ENCODE assay signal across 8 cellular contexts in the genomic region with DNA sequence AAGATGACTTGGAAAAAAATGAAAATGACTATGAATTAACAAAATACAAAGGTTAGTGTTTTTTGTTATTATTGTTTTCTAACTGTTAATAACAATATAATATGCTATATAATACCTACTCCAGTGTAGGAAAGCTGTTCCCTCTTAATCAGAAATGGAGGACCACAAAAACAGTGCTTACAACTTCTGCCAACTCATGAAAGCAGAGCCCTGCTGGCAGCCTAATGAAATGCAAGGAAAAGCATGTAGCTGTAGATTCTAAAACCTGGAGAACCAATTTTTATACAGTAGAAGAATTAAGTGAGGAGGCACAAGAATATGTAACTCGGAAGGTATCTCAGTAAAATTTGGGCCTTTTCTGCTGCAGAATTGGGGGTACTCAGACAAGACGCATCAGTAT. TPM values are rescaled to one million over a fixed set of nuclear protein-coding genes. Genes with fewer than 3 reads are reported as not detected.
DNase-seq lines count a peak whose midpoint lies in the region; ATAC-seq and TF ChIP-seq lines count a peak whose summit lies in the region.

No MANE protein-coding gene starts in this region.

- H3K27ac ChIP-seq in right lobe of liver, result no peak overlapping the region
- no peak overlapping the region for H3K27ac ChIP-seq in tibial nerve

- no peaks in the 10 kb centered on the region for H3K9me3 ChIP-seq in right lobe of liver
- no peaks in the 10 kb centered on the region for H3K9me3 ChIP-seq in tibial nerve

- DNase-seq in DMS 273 treated with DMSO at 0.1 percent for 48 hours (lab: John Stamatoyannopoulos, UW) (peak; percentile 38), amniotic epithelial cell (ENCODE audit: low read depth) (peak; percentile 51), right lobe of liver (no peak), NCI-H2196 (lab: John Stamatoyannopoulos, UW; ENCODE audit: unreplicated experiment) (no peak), tibial nerve (ENCODE audit: low spot score in 2 of 2) (no peak)
- DNase-seq in Jurkat, Clone E6-1 (ENCODE audit: low read depth, low spot score), result peak; percentile 31

- ATAC-seq in right lobe of liver (peak in 2 of 4 donors; percentile 43 to 44), HG03108 (IDR thresholded peaks at IDR 0.05; ENCODE audit: unreplicated experiment) (no peak), GM18505 (IDR thresholded peaks at IDR 0.05; ENCODE audit: unreplicated experiment) (no peak)

- peak; percentile 19 to 37 (median 31) for TF ChIP-seq CTCF in right lobe of liver (IDR thresholded peaks at IDR 0.05)
- peak in 2 of 5 experiments; percentile 9 to 13 for TF ChIP-seq CTCF in tibial nerve (IDR thresholded peaks at IDR 0.05)

- no peak overlapping the region for H3K4me3 ChIP-seq in Jurkat, Clone E6-1 (ENCODE audit: low read length)
- H3K4me3 ChIP-seq in right lobe of liver, result no peak overlapping the region
- H3K4me3 ChIP-seq in tibial nerve, result no peak overlapping the region

- no peak for TF ChIP-seq POLR2A in right lobe of liver (IDR thresholded peaks at IDR 0.05)
- no peak for TF ChIP-seq POLR2A in GM18505 (IDR thresholded peaks at IDR 0.05; ENCODE audit: borderline replicate concordance, extremely low read depth, insufficient read depth, insufficient read length)
- TF ChIP-seq POLR2A in tibial nerve (IDR thresholded peaks at IDR 0.05), result no peak

- H3K36me3 ChIP-seq in right lobe of liver (peaks cover 0 to 4% (median 0%) of the 10 kb centered on the region in 4 donors), tibial nerve (peaks cover 0 to 25% (median 0%) of the 10 kb centered on the region in 3 donors)

- 100% methylated on average over 2 of the region's 2 CpGs for WGBS in right lobe of liver (ENCODE audit: insufficient coverage, low coverage, low lambda C conversion rate, missing lambda C conversion rate)
- 94 to 97% methylated on average over 2 of the region's 2 CpGs for WGBS in tibial nerve, 2 donors

- intact Hi-C loops in right lobe of liver (cut with DNase I), result no loop called here

- no peak for TF ChIP-seq EP300 in tibial nerve (IDR thresholded peaks at IDR 0.05)

- H3K4me1 ChIP-seq in right lobe of liver, result no peaks in the 10 kb centered on the region
- H3K4me1 ChIP-seq in tibial nerve, result no peaks in the 10 kb centered on the region

- H3K27me3 ChIP-seq in right lobe of liver (no peaks in the 10 kb centered on the region), tibial nerve (no peaks in the 10 kb centered on the region)

RNA-seq across cellular contexts. Expression of a gene that starts 29.4 kb away (rescaled TPM):
- 14.2 TPM for polyA plus RNA-seq in Jurkat, Clone E6-1 (2012; ENCODE audit: insufficient read depth, insufficient read length)
- total RNA-seq in right lobe of liver (1 to 10 TPM; 5.0 to 7.8 (median 6.4) TPM), tibial nerve (10 to 100 TPM; 32.2 to 41.0 (median 36.8) TPM)

Comparison
In these comparisons a context has a peak if more than half of its experiments do, and no peak if none do; other contexts are left out.
1. DNase-seq: peak in DMS 273 treated with DMSO at 0.1 percent for 48 hours (single experiment), Jurkat, Clone E6-1 (single experiment) and amniotic epithelial cell (single experiment); none in right lobe of liver (0 of 3), NCI-H2196 (single experiment) and tibial nerve (0 of 2).